ENCODE assay signal across 9 cellular contexts in the genomic region with DNA sequence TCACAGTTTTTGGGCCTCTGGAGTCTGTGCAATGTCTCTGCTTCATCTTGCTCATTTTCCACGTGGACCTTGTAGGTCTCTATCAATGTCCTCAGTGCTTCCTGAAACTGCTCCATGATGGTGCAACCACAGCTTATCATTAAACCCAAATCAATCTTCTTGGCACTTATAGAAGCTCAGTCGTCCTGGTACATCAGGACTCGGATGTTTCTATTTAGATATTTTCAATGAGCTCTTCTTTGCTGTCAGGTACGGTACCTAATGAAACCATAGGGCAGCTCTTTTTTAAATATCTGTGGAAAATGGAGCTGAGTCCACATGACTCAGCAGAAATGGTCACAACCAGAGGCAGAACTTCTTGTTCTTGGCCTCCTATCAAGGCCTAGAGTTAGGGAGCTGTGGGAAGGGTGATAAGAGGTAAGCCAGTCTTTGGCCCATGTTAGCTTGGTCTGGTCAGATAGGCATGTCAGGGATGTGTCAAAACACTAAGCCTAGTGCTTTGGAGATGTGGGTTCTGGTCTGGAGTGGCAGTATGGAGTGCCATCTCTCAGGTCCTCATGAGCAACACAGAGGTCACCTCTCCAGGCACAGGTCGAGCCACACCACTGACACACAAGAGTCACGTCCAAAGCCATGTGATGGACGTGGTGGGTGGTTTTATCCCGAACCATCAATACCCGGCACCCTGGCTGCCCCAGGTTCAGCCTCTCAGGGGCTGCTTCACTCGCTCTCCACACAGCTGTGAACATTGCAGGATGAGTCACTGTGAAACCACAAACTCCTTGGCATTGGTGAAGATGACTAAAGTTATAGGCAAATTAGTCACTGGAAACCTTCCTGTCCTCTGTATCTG.
A peak's percentile ranks its signal among the peaks of the same experiment; 100 is the strongest.
DNase-seq lines count a peak whose midpoint lies in the region; ATAC-seq and TF ChIP-seq lines count a peak whose summit lies in the region.
"Had no signal": no experiment of that assay in that cellular context is flagged by ENCODE, and none has a peak within 500 bp of the region (broad histone marks: within the 10 kb centered on the region; RNA-seq: fewer than 3 reads in every experiment).

No MANE protein-coding gene starts in this region.

- H3K27ac ChIP-seq in RWPE1: peak overlapping the region; percentile 97
- H3K27ac ChIP-seq: parathyroid adenoma had no signal

- H3K27ac Mint-ChIP-seq in activated naive CD4-positive, alpha-beta T cell treated with anti-CD3 and anti-CD28 coated beads, Interleukin-2, amount 10 ng/mL, durations not matched to agents 7 days and 5 days: no peak overlapping the region

- no peaks in the 10 kb centered on the region for H3K27me3 Mint-ChIP-seq in activated naive CD4-positive, alpha-beta T cell treated with anti-CD3 and anti-CD28 coated beads, Interleukin-2, amount 10 ng/mL, durations not matched to agents 7 days and 5 days

- peaks cover 21% of the 10 kb centered on the region for H3K4me1 Mint-ChIP-seq in activated naive CD4-positive, alpha-beta T cell treated with anti-CD3 and anti-CD28 coated beads, Interleukin-2, amount 10 ng/mL, durations not matched to agents 7 days and 5 days

- in situ Hi-C loops in GM18951 (cut with MboI; ENCODE audit: low sequenced_read_pairs, unreplicated experiment): no loop called here

- CTCF ChIA-PET in RWPE1 (lab: Yijun Ruan, JAX): interaction anchor here (0.6 kb wide), 1 partner anchor 822 kb away, joined by 3 read pairs; no protein-coding TSS in a partner anchor
- CTCF ChIA-PET in activated naive CD4-positive, alpha-beta T cell treated with anti-CD3 and anti-CD28 coated beads, Interleukin-2, amount 10 ng/mL, durations not matched to agents 7 days and 5 days (lab: Charles Lee): interaction anchor here (0.6 to 2.3 kb wide), 5 partner anchors 11 to 314 kb away, joined by 3 to 9 read pairs (median 3); no protein-coding TSS in a partner anchor

- no peaks in the 10 kb centered on the region for H3K36me3 Mint-ChIP-seq in activated naive CD4-positive, alpha-beta T cell treated with anti-CD3 and anti-CD28 coated beads, Interleukin-2, amount 10 ng/mL, durations not matched to agents 7 days and 5 days

- no peak overlapping the region for H3K4me3 Mint-ChIP-seq in activated naive CD4-positive, alpha-beta T cell treated with anti-CD3 and anti-CD28 coated beads, Interleukin-2, amount 10 ng/mL, durations not matched to agents 7 days and 5 days

- peak; percentile 44 for TF ChIP-seq POLR2A in GM18951 (IDR thresholded peaks at IDR 0.05; ENCODE audit: extremely low read depth, insufficient read depth, insufficient read length)

- DNase-seq in 8988T (peak; percentile 55), RWPE1 (ENCODE audit: low spot score) (peak; percentile 94), iPS-NIHi11 (ENCODE audit: low spot score) (peak; percentile 33), NCI-H2171 treated with DMSO at 0.1 percent for 48 hours (lab: John Stamatoyannopoulos, UW) (no peak)
- peak; percentile 50 for DNase-seq in activated naive CD4-positive, alpha-beta T cell treated with anti-CD3 and anti-CD28 coated beads, Interleukin-2, amount 10 ng/mL, durations not matched to agents 7 days and 5 days
- DNase-seq in stimulated activated CD4-positive, alpha-beta T cell treated with anti-CD3 and anti-CD28 coated beads, TNF-alpha, amount 100 ng/mL, for 4 hours (ENCODE audit: low read depth in 3 of 3): peak; percentile 21 to 38 (median 30)

- peak; percentile 78 for ATAC-seq in HG03108 (IDR thresholded peaks at IDR 0.05; ENCODE audit: unreplicated experiment)

- H3K9me3 Mint-ChIP-seq in activated naive CD4-positive, alpha-beta T cell treated with anti-CD3 and anti-CD28 coated beads, Interleukin-2, amount 10 ng/mL, durations not matched to agents 7 days and 5 days: no peaks in the 10 kb centered on the region

- POLR2A ChIA-PET in RWPE1 (lab: Yijun Ruan, JAX; ENCODE audit: low non-redundant PET): interaction anchor here (0.6 kb wide), 1 partner anchor 72 kb away, joined by 3 read pairs; no protein-coding TSS in a partner anchor

- no peak for TF ChIP-seq CTCF in RWPE1 (conservative IDR thresholded peaks at IDR 0.05; ENCODE audit: low read depth)
